Comparison of ENCODE assay signal across 17 cellular contexts in the genomic region with DNA sequence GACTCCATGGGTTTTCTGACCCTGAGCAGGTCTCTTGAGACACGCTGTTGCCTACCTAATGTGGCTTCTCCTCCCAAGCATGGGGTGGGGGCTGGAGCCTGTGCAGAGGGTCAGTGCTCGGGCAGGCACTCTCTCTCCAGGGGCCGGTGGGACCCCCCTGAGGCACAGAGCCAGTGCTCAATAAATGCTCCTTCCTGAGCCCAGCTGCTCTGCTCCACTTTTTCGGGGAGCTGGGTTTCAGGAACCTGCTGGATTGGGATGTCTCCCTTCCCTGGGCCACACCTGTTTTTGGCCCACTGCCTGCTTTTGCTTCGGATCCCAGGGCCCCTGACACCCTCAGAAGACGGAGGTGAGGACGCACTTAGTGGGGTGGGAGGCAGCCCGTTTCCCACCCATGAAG. TPM values are rescaled to one million over a fixed set of nuclear protein-coding genes. Genes with fewer than 3 reads are reported as not detected.
DNase-seq lines count a peak whose midpoint lies in the region; ATAC-seq and TF ChIP-seq lines count a peak whose summit lies in the region.
"Had no signal": no experiment of that assay in that cellular context is flagged by ENCODE, and none has a peak within 500 bp of the region (broad histone marks: within the 10 kb centered on the region; RNA-seq: fewer than 3 reads in every experiment).

No MANE protein-coding gene starts in this region.

- H3K27ac ChIP-seq in uterus = peak overlapping the region in 1 of 2 donors; percentile 92
- H3K27ac ChIP-seq: PC-9 had no signal

- peak overlapping the region; percentile 54 for H3K4me3 Mint-ChIP-seq in stimulated activated naive CD8-positive, alpha-beta T cell treated with anti-CD3 and anti-CD28 coated beads, Interleukin-15, Interleukin-2, amounts not matched to agents 100 ng/mL and 50 ng/mL, for 24 hours
- peak overlapping the region in 1 of 2 donors; percentile 60 for H3K4me3 Mint-ChIP-seq in stimulated activated naive CD8-positive, alpha-beta T cell treated with anti-CD3 and anti-CD28 coated beads, Interleukin-15, amount 100 ng/mL, for 72 hours
- H3K4me3 Mint-ChIP-seq in activated CD8-positive, alpha-beta T cell treated with anti-CD3 and anti-CD28 coated beads, Interleukin-2, amount 10 ng/mL, durations not matched to agents 7 days and 5 days = peak overlapping the region; percentile 67
- H3K4me3 Mint-ChIP-seq in naive B cell = peak overlapping the region; percentile 33 to 91 (median 67)

- DNase-seq in stimulated activated naive CD8-positive, alpha-beta T cell treated with anti-CD3 and anti-CD28 coated beads, Interleukin-15, amount 100 ng/mL, for 72 hours = no peak
- no peak for DNase-seq in activated CD8-positive, alpha-beta T cell treated with anti-CD3 and anti-CD28 coated beads, Interleukin-2, amount 10 ng/mL, durations not matched to agents 7 days and 5 days
- DNase-seq in naive B cell = no peak
- no peak for DNase-seq in uterus
- DNase-seq: DMS79 treated with DMSO at 0.1 percent for 48 hours, HCEC 1CT, Kasumi-1, NCI-H146, NCI-H510A, nucleus accumbens, PC-9, stomach had no signal

- H3K27me3 ChIP-seq in uterus = no peaks in the 10 kb centered on the region
- H3K27me3 ChIP-seq: stomach had no signal

- H3K9me3 Mint-ChIP-seq in stimulated activated naive CD8-positive, alpha-beta T cell treated with anti-CD3 and anti-CD28 coated beads, Interleukin-15, Interleukin-2, amounts not matched to agents 100 ng/mL and 50 ng/mL, for 24 hours = no peaks in the 10 kb centered on the region
- no peaks in the 10 kb centered on the region for H3K9me3 Mint-ChIP-seq in stimulated activated naive CD8-positive, alpha-beta T cell treated with anti-CD3 and anti-CD28 coated beads, Interleukin-15, amount 100 ng/mL, for 72 hours
- H3K9me3 Mint-ChIP-seq in activated CD8-positive, alpha-beta T cell treated with anti-CD3 and anti-CD28 coated beads, Interleukin-2, amount 10 ng/mL, durations not matched to agents 7 days and 5 days (ENCODE audit: insufficient read depth) = no peaks in the 10 kb centered on the region
- no peaks in the 10 kb centered on the region for H3K9me3 Mint-ChIP-seq in naive B cell

- no peaks in the 10 kb centered on the region for H3K9me3 ChIP-seq in uterus
- H3K9me3 ChIP-seq: stomach had no signal

- no peak overlapping the region for H3K4me3 ChIP-seq in uterus
- H3K4me3 ChIP-seq: PC-9, skin epidermis had no signal

- H3K4me1 ChIP-seq in uterus = peaks cover 0 to 13% of the 10 kb centered on the region in 2 donors

- TF ChIP-seq CTCF in uterus (IDR thresholded peaks at IDR 0.05) = no peak

- CTCF ChIA-PET in activated CD8-positive, alpha-beta T cell treated with anti-CD3 and anti-CD28 coated beads, Interleukin-2, amount 10 ng/mL, durations not matched to agents 7 days and 5 days (lab: Charles Lee) = interaction anchor here (1.1 to 5.8 kb wide), 4 partner anchors 21 to 144 kb away, joined by 3 to 80 read pairs (median 8); partner anchors contain the start of gene TRIM47

- no peak overlapping the region for H3K27ac Mint-ChIP-seq in stimulated activated naive CD8-positive, alpha-beta T cell treated with anti-CD3 and anti-CD28 coated beads, Interleukin-15, Interleukin-2, amounts not matched to agents 100 ng/mL and 50 ng/mL, for 24 hours
- H3K27ac Mint-ChIP-seq in stimulated activated naive CD8-positive, alpha-beta T cell treated with anti-CD3 and anti-CD28 coated beads, Interleukin-15, amount 100 ng/mL, for 72 hours = peak overlapping the region in 1 of 2 donors; percentile 63
- H3K27ac Mint-ChIP-seq in activated CD8-positive, alpha-beta T cell treated with anti-CD3 and anti-CD28 coated beads, Interleukin-2, amount 10 ng/mL, durations not matched to agents 7 days and 5 days = peak overlapping the region; percentile 10
- peak overlapping the region in 3 of 6 donors; percentile 11 to 86 (median 69) for H3K27ac Mint-ChIP-seq in naive B cell

- no peaks in the 10 kb centered on the region for H3K27me3 Mint-ChIP-seq in stimulated activated naive CD8-positive, alpha-beta T cell treated with anti-CD3 and anti-CD28 coated beads, Interleukin-15, Interleukin-2, amounts not matched to agents 100 ng/mL and 50 ng/mL, for 24 hours
- H3K27me3 Mint-ChIP-seq in stimulated activated naive CD8-positive, alpha-beta T cell treated with anti-CD3 and anti-CD28 coated beads, Interleukin-15, amount 100 ng/mL, for 72 hours = no peaks in the 10 kb centered on the region
- H3K27me3 Mint-ChIP-seq in activated CD8-positive, alpha-beta T cell treated with anti-CD3 and anti-CD28 coated beads, Interleukin-2, amount 10 ng/mL, durations not matched to agents 7 days and 5 days (ENCODE audit: low read depth) = no peaks in the 10 kb centered on the region
- H3K27me3 Mint-ChIP-seq in naive B cell = no peaks in the 10 kb centered on the region

- H3K4me1 Mint-ChIP-seq in stimulated activated naive CD8-positive, alpha-beta T cell treated with anti-CD3 and anti-CD28 coated beads, Interleukin-15, Interleukin-2, amounts not matched to agents 100 ng/mL and 50 ng/mL, for 24 hours (ENCODE audit: low read depth) = peaks cover 25% of the 10 kb centered on the region
- H3K4me1 Mint-ChIP-seq in stimulated activated naive CD8-positive, alpha-beta T cell treated with anti-CD3 and anti-CD28 coated beads, Interleukin-15, amount 100 ng/mL, for 72 hours = peaks cover 47% of the 10 kb centered on the region
- peaks cover 28% of the 10 kb centered on the region for H3K4me1 Mint-ChIP-seq in activated CD8-positive, alpha-beta T cell treated with anti-CD3 and anti-CD28 coated beads, Interleukin-2, amount 10 ng/mL, durations not matched to agents 7 days and 5 days (ENCODE audit: low read depth)
- peaks cover 21 to 30% (median 26%) of the 10 kb centered on the region in 3 donors for H3K4me1 Mint-ChIP-seq in naive B cell

- intact Hi-C loops in uterus (cut with DNase I; ENCODE audit: low total_unique reads) = loop anchor here (10.0 kb wide), 1 partner anchor 53 kb away; the partner anchor contains the start of gene UNC13D

- no peaks in the 10 kb centered on the region for H3K36me3 ChIP-seq in uterus

- ATAC-seq in stimulated activated naive CD8-positive, alpha-beta T cell treated with anti-CD3 and anti-CD28 coated beads, Interleukin-15, amount 100 ng/mL, for 72 hours = no peak
- no peak for ATAC-seq in activated CD8-positive, alpha-beta T cell treated with anti-CD3 and anti-CD28 coated beads, Interleukin-2, amount 10 ng/mL, durations not matched to agents 7 days and 5 days
- ATAC-seq in naive B cell (ENCODE audit: low read depth in 2 of 2) (no peak), HG02571 (IDR thresholded peaks at IDR 0.05; ENCODE audit: unreplicated experiment) (no peak), GM19467 (IDR thresholded peaks at IDR 0.05; ENCODE audit: unreplicated experiment) (no peak), HG02840 (IDR thresholded peaks at IDR 0.05; ENCODE audit: low FRiP score, unreplicated experiment) (no peak)

- POLR2A ChIA-PET in activated CD8-positive, alpha-beta T cell treated with anti-CD3 and anti-CD28 coated beads, Interleukin-2, amount 10 ng/mL, durations not matched to agents 7 days and 5 days (lab: Charles Lee) = interaction anchor here (0.6 kb wide), 1 partner anchor 35 kb away, joined by 3 read pairs; no protein-coding TSS in a partner anchor

- peaks cover 41% of the 10 kb centered on the region for H3K36me3 Mint-ChIP-seq in stimulated activated naive CD8-positive, alpha-beta T cell treated with anti-CD3 and anti-CD28 coated beads, Interleukin-15, Interleukin-2, amounts not matched to agents 100 ng/mL and 50 ng/mL, for 24 hours (ENCODE audit: low read depth)
- H3K36me3 Mint-ChIP-seq in activated CD8-positive, alpha-beta T cell treated with anti-CD3 and anti-CD28 coated beads, Interleukin-2, amount 10 ng/mL, durations not matched to agents 7 days and 5 days (ENCODE audit: low read depth) = peaks cover 47% of the 10 kb centered on the region
- peaks cover 0 to 7% of the 10 kb centered on the region in 2 donors for H3K36me3 Mint-ChIP-seq in naive B cell

- TF ChIP-seq POLR2A in uterus (IDR thresholded peaks at IDR 0.05) = no peak

RNA-seq across cellular contexts. Expression of gene TRIM65, which starts 1.3 kb away (rescaled TPM):
- 10 to 100 TPM; 35.8 to 37.3 TPM for total RNA-seq in activated CD8-positive, alpha-beta T cell treated with anti-CD3 and anti-CD28 coated beads, Interleukin-2, amount 10 ng/mL, durations not matched to agents 7 days and 5 days
- 10 to 100 TPM; 15.4 to 33.0 (median 23.4) TPM for polyA plus RNA-seq in naive B cell (ENCODE audit: low read depth in 6 of 6)
- total RNA-seq in uterus = 10 to 100 TPM; 20.0 to 36.9 (median 30.1) TPM

RNA-seq across cellular contexts. Expression of gene MRPL38, which starts 6.6 kb away (rescaled TPM):
- total RNA-seq in activated CD8-positive, alpha-beta T cell treated with anti-CD3 and anti-CD28 coated beads, Interleukin-2, amount 10 ng/mL, durations not matched to agents 7 days and 5 days = 100 to 1,000 TPM in 1 of 2 experiments, 10 to 100 TPM in 1; 89.0 to 113 TPM
- polyA plus RNA-seq in naive B cell (ENCODE audit: low read depth in 6 of 6) = 10 to 100 TPM; 47.3 to 68.8 (median 59.7) TPM
- 10 to 100 TPM; 32.3 to 99.8 (median 47.8) TPM for total RNA-seq in uterus

RNA-seq across cellular contexts. Expression of gene TRIM47, which starts 19.7 kb away (rescaled TPM):
- total RNA-seq in activated CD8-positive, alpha-beta T cell treated with anti-CD3 and anti-CD28 coated beads, Interleukin-2, amount 10 ng/mL, durations not matched to agents 7 days and 5 days = 10 to 100 TPM; 31.4 to 36.8 TPM
- polyA plus RNA-seq in naive B cell (ENCODE audit: low read depth in 6 of 6) = 1 to 10 TPM in 3 of 6 donors, under 1 TPM in 2, not detected in 1; 0.97 to 2.2 (median 1.7) TPM
- 10 to 100 TPM in 3 of 4 donors, 1 to 10 TPM in 1; 6.8 to 70.1 (median 19.0) TPM for total RNA-seq in uterus

RNA-seq across cellular contexts. Expression of gene FBF1, which starts 42.8 kb away (rescaled TPM):
- total RNA-seq in activated CD8-positive, alpha-beta T cell treated with anti-CD3 and anti-CD28 coated beads, Interleukin-2, amount 10 ng/mL, durations not matched to agents 7 days and 5 days = 10 to 100 TPM; 23.4 to 24.5 TPM
- 1 to 10 TPM; 1.5 to 5.0 (median 2.9) TPM for polyA plus RNA-seq in naive B cell (ENCODE audit: low read depth in 6 of 6)
- total RNA-seq in uterus = 10 to 100 TPM; 11.0 to 16.5 (median 14.2) TPM

RNA-seq across cellular contexts. Expression of gene WBP2, which starts 42.9 kb away (rescaled TPM):
- 10 to 100 TPM; 64.3 to 68.6 TPM for total RNA-seq in activated CD8-positive, alpha-beta T cell treated with anti-CD3 and anti-CD28 coated beads, Interleukin-2, amount 10 ng/mL, durations not matched to agents 7 days and 5 days
- polyA plus RNA-seq in naive B cell (ENCODE audit: low read depth in 6 of 6) = 100 to 1,000 TPM in 2 of 6 donors, 10 to 100 TPM in 4; 73.4 to 134 (median 87.6) TPM
- 100 to 1,000 TPM in 1 of 4 donors, 10 to 100 TPM in 3; 19.7 to 115 (median 34.5) TPM for total RNA-seq in uterus
